In the genomic region with DNA sequence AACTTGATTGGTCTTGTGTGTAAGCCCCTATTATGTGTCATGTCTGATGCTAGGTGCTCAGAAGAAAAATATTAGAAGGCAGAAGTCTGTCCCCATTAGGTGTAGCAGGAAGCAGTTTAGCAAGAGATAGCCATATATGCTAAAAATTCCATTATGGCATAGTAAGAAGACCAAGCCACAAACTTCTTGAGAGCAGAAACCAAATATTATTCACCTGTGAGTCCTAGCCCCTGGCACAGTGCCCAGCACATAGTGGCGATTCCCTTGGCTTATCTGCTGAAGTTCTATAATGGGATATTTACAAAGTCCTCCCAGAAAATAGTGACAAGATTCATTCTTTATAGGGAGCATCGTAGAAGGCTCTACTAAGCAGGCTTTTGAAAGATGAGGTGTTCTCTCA, we compare ENCODE assay signal across 26 cellular contexts.
"Had no signal": no experiment of that assay in that cellular context is flagged by ENCODE, and none has a peak within 500 bp of the region (broad histone marks: within the 10 kb centered on the region; RNA-seq: fewer than 3 reads in every experiment).

No MANE protein-coding gene starts in this region.

- H3K27ac ChIP-seq: brain microvascular endothelial cell, KMS-11, PC-9, SK-N-MC, VCaP had no signal

- H3K4me3 ChIP-seq: PC-9, SK-N-MC had no signal

- H3K27me3 ChIP-seq: brain microvascular endothelial cell had no signal

- DNase-seq: activated CD4-positive, alpha-beta memory T cell treated with anti-CD3 and anti-CD28 coated beads for 36 hours; activated CD4-positive, alpha-beta T cell treated with anti-CD3 and anti-CD28 coated beads, Interleukin-2, amount 10 ng/mL, durations not matched to agents 7 days and 5 days; activated CD4-positive, CD25-positive, alpha-beta regulatory T cell; activated gamma-delta T cell; activated naive CD4-positive, alpha-beta T cell treated with anti-CD3 and anti-CD28 coated beads, Interleukin-2, amount 10 ng/mL, durations not matched to agents 7 days and 5 days; activated naive CD8-positive, alpha-beta T cell treated with anti-CD3 and anti-CD28 coated beads for 36 hours; activated T-cell treated with anti-CD3 and anti-CD28 coated beads for 4 hours; activated T-cell treated with anti-CD3 and anti-CD28 coated beads, Interleukin-2, amount 50 U/mL, for 48 hours; brain microvascular endothelial cell; caudate nucleus; MM.1S; NCI-H1105; NCI-H1436; NCI-H1694 treated with DMSO at 0.1 percent for 48 hours; NCI-H2029 treated with DMSO at 0.1 percent for 48 hours; NCI-H446; NCI-H524; T-cell; T-helper 2 cell; T1000 had no signal

- ATAC-seq: activated T-helper 17 cell treated with anti-CD3 and anti-CD28 coated beads, Interleukin-2, amount 50 U/mL, for 72 hours; Right ventricle myocardium inferior; T-cell had no signal
